ENCODE assay signal across 13 cellular contexts in the genomic region with DNA sequence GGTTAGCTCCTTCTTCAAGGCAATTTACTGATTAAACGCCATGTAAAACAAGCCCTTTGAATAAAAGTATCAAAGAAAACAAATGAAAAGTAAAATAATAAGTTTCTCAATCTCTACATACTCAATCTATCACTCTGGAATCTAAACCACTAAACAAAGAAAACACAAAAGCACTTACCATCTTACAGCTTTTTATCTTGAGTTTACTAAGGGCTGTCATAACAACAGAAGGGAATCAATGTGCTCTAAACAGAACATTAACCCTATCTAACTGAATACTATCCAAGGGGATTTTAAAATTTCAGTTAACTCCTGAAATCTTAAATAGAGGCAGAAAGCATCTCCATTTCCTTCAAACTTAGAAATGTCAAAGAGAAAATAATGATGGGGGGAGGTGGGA. TPM values are rescaled to one million over a fixed set of nuclear protein-coding genes. Genes with fewer than 3 reads are reported as not detected.
A peak's percentile ranks its signal among the peaks of the same experiment; 100 is the strongest.
DNase-seq lines count a peak whose midpoint lies in the region; ATAC-seq, FAIRE-seq and TF ChIP-seq lines count a peak whose summit lies in the region.
"Had no signal": no experiment of that assay in that cellular context is flagged by ENCODE, and none has a peak within 500 bp of the region (broad histone marks: within the 10 kb centered on the region; RNA-seq: fewer than 3 reads in every experiment).

No MANE protein-coding gene starts in this region.

- peak overlapping the region in 6 of 8 donors; percentile 0 to 60 (median 30) for H3K4me3 Mint-ChIP-seq in CD4-positive, alpha-beta memory T cell
- H3K4me3 Mint-ChIP-seq in astrocyte (ENCODE audit: unreplicated experiment) = peak overlapping the region; percentile 12

- no peaks in the 10 kb centered on the region for H3K9me3 ChIP-seq in CD4-positive, alpha-beta memory T cell (ENCODE audit: control insufficient read depth in 1 of 2, low read length in 2 of 2)
- H3K9me3 ChIP-seq in HUES48 (ENCODE audit: control insufficient read depth, insufficient read depth, low read length) (no peaks in the 10 kb centered on the region), astrocyte (ENCODE audit: insufficient read depth, low read depth, low read length) (no peaks in the 10 kb centered on the region), thyroid gland (no peaks in the 10 kb centered on the region), gastroesophageal sphincter (no peaks in the 10 kb centered on the region)

- peak overlapping the region in 5 of 7 donors; percentile 2 to 75 (median 14) for H3K27ac Mint-ChIP-seq in CD4-positive, alpha-beta memory T cell
- no peak overlapping the region for H3K27ac Mint-ChIP-seq in astrocyte (ENCODE audit: unreplicated experiment)

- no peaks in the 10 kb centered on the region for H3K36me3 ChIP-seq in CD4-positive, alpha-beta memory T cell (ENCODE audit: insufficient read depth, low read length)
- H3K36me3 ChIP-seq in HUES48 (ENCODE audit: control insufficient read depth, insufficient read depth, low read length) (no peaks in the 10 kb centered on the region), astrocyte (ENCODE audit: insufficient read depth, low read length) (no peaks in the 10 kb centered on the region), thyroid gland (no peaks in the 10 kb centered on the region), gastroesophageal sphincter (no peaks in the 10 kb centered on the region)

- TF ChIP-seq CTCF in astrocyte (IDR thresholded peaks at IDR 0.05; ENCODE audit: insufficient read depth, low read depth, low read length) = no peak
- no peak for TF ChIP-seq CTCF in thyroid gland (IDR thresholded peaks at IDR 0.05)
- no peak for TF ChIP-seq CTCF in gastroesophageal sphincter (IDR thresholded peaks at IDR 0.05)
- TF ChIP-seq CTCF in dorsolateral prefrontal cortex (IDR thresholded peaks at IDR 0.05 in 54 of 56, conservative IDR thresholded peaks at IDR 0.05 in 2 of 56; ENCODE audit: low read depth in 1 of 56, partially characterized antibody in 56 of 56) = no peak

- H2AFZ ChIP-seq in astrocyte (ENCODE audit: low read depth, low read length) = no peak overlapping the region

- intact Hi-C loops in CD4-positive, alpha-beta memory T cell (cut with micrococcal nuclease) = no loop called here
- intact Hi-C loops in thyroid gland (cut with DNase I) (loop anchor here (10.0 kb wide), 1 partner anchor 47 kb away; a partner anchor contains a TSS), dorsolateral prefrontal cortex (cut with DNase I) (loop anchor here in 1 of 2 donors (5.0 kb wide), 1 partner anchor 61 kb away; a partner anchor contains a TSS)

- peaks cover 31 to 47% (median 34%) of the 10 kb centered on the region in 4 donors for H3K4me1 Mint-ChIP-seq in CD4-positive, alpha-beta memory T cell
- H3K4me1 Mint-ChIP-seq in astrocyte (ENCODE audit: low read depth, unreplicated experiment) = peaks cover 22% of the 10 kb centered on the region

- DNase-seq in CD4-positive, alpha-beta memory T cell = no peak
- peak; percentile 23 for DNase-seq in astrocyte (ENCODE audit: low read depth)
- DNase-seq in iris pigment epithelial cell (ENCODE audit: low read depth) = peak; percentile 47
- DNase-seq in thyroid gland = no peak
- DNase-seq in dorsolateral prefrontal cortex = no peak
- DNase-seq: GF-D8, hypothalamus, NCI-H446 had no signal

- no peak overlapping the region; the same call in 1 of the 2 replicates for H3K9ac ChIP-seq in HUES48 (ENCODE audit: low read depth, low read length)
- H3K9ac ChIP-seq in astrocyte (ENCODE audit: low read length) = peak overlapping the region; percentile 50

- no peak overlapping the region for H3K4me3 ChIP-seq in CD4-positive, alpha-beta memory T cell (ENCODE audit: low read length in 2 of 2)
- H3K4me3 ChIP-seq in HUES48 (ENCODE audit: low read depth, low read length) (peak overlapping the region; percentile 24; the same call in 1 of the 2 replicates), astrocyte (ENCODE audit: insufficient read depth, low read depth, low read length) (peak overlapping the region; percentile 90), thyroid gland (replicated peaks in 1 of 3) (no peak overlapping the region), gastroesophageal sphincter (no peak overlapping the region), dorsolateral prefrontal cortex (peak overlapping the region in 4 of 59 donors; percentile 5 to 18 (median 9))
- H3K4me3 ChIP-seq: coronary artery had no signal

- TF ChIP-seq POLR2A in thyroid gland (IDR thresholded peaks at IDR 0.05) = no peak
- TF ChIP-seq POLR2A in gastroesophageal sphincter (IDR thresholded peaks at IDR 0.05) = no peak

- H3K79me2 ChIP-seq in astrocyte (ENCODE audit: insufficient read depth, low read length) = peaks cover 86% of the 10 kb centered on the region

- WGBS in thyroid gland, 2 donors = 19 to 30% methylated on average over 1 of the region's 1 CpG
- WGBS in gastroesophageal sphincter (ENCODE audit: low coverage in 1 of 2), 2 donors = 58 to 63% methylated on average over 1 of the region's 1 CpG

- CTCF ChIA-PET in CD4-positive, alpha-beta memory T cell (lab: Charles Lee; ENCODE audit: partially characterized antibody) = interaction anchor here (1.2 kb wide), 1 partner anchor 21 kb away, joined by 3 read pairs; no protein-coding TSS in a partner anchor

- ATAC-seq in gastroesophageal sphincter = no peak
- no peak for ATAC-seq in HG03469 (IDR thresholded peaks at IDR 0.05; ENCODE audit: unreplicated experiment)

- H3K27me3 ChIP-seq in CD4-positive, alpha-beta memory T cell (ENCODE audit: insufficient read depth, low read length) = no peaks in the 10 kb centered on the region
- H3K27me3 ChIP-seq in HUES48 (ENCODE audit: control insufficient read depth, insufficient read depth, low read length) (no peaks in the 10 kb centered on the region), astrocyte (ENCODE audit: insufficient read depth, low read length) (no peaks in the 10 kb centered on the region), thyroid gland (no peaks in the 10 kb centered on the region), gastroesophageal sphincter (no peaks in the 10 kb centered on the region), dorsolateral prefrontal cortex (no peaks in the 10 kb centered on the region)

- H3K36me3 Mint-ChIP-seq in CD4-positive, alpha-beta memory T cell = peaks cover 0 to 3% of the 10 kb centered on the region in 2 donors
- H3K36me3 Mint-ChIP-seq in astrocyte (ENCODE audit: low read depth, unreplicated experiment) = no peaks in the 10 kb centered on the region

- H3K4me1 ChIP-seq in CD4-positive, alpha-beta memory T cell (ENCODE audit: insufficient read depth, low read length) = peaks cover 60% of the 10 kb centered on the region
- peaks cover 26% of the 10 kb centered on the region for H3K4me1 ChIP-seq in HUES48 (ENCODE audit: control insufficient read depth, insufficient read depth, low read length)
- peaks cover 27% of the 10 kb centered on the region for H3K4me1 ChIP-seq in astrocyte (ENCODE audit: insufficient read depth, low read length)
- peaks cover 19 to 22% of the 10 kb centered on the region in 2 donors for H3K4me1 ChIP-seq in thyroid gland
- peaks cover 7 to 46% (median 9%) of the 10 kb centered on the region in 3 donors for H3K4me1 ChIP-seq in gastroesophageal sphincter

- no peak for TF ChIP-seq EP300 in gastroesophageal sphincter (IDR thresholded peaks at IDR 0.05)

- no peak for FAIRE-seq in astrocyte (lab: Jason Lieb, UNC)
- FAIRE-seq: H54 had no signal

- H4K20me1 ChIP-seq in astrocyte (ENCODE audit: insufficient read depth, low read length) = peaks cover 17% of the 10 kb centered on the region

- H3K27ac ChIP-seq in CD4-positive, alpha-beta memory T cell (ENCODE audit: low read depth, low read length) = no peak overlapping the region
- H3K27ac ChIP-seq in HUES48 (ENCODE audit: low read depth, low read length) (no peak overlapping the region), astrocyte (ENCODE audit: low read depth, low read length) (peak overlapping the region; percentile 39), thyroid gland (no peak overlapping the region), gastroesophageal sphincter (peak overlapping the region in 2 of 4 donors; percentile 17 to 44), dorsolateral prefrontal cortex (peak overlapping the region in 1 of 59 donors; percentile 6)
- H3K27ac ChIP-seq: coronary artery had no signal

- POLR2A ChIA-PET in CD4-positive, alpha-beta memory T cell (lab: Charles Lee; ENCODE audit: partially characterized antibody) = interaction anchor here (0.8 to 1.1 kb wide), 5 partner anchors 15 to 61 kb away, joined by 3 to 4 read pairs (median 3); a partner anchor contains a TSS

- H3K9me3 Mint-ChIP-seq in CD4-positive, alpha-beta memory T cell = no peaks in the 10 kb centered on the region
- H3K9me3 Mint-ChIP-seq in astrocyte (ENCODE audit: unreplicated experiment) = no peaks in the 10 kb centered on the region

- H3K4me2 ChIP-seq in astrocyte (ENCODE audit: low read length) = peak overlapping the region; percentile 88

- no peaks in the 10 kb centered on the region for H3K27me3 Mint-ChIP-seq in CD4-positive, alpha-beta memory T cell
- H3K27me3 Mint-ChIP-seq in astrocyte (ENCODE audit: low read depth, unreplicated experiment) = no peaks in the 10 kb centered on the region

RNA-seq across cellular contexts. Expression of a gene that starts 3.4 kb away (rescaled TPM):
- 10 to 100 TPM; 19.6 to 21.9 TPM for total RNA-seq in CD4-positive, alpha-beta memory T cell
- 10 to 100 TPM; 36.4 to 43.1 TPM for polyA plus RNA-seq in CD4-positive, alpha-beta memory T cell
- total RNA-seq in astrocyte (34.0 and 42.6 TPM in 2 replicates), thyroid gland (10 to 100 TPM; 41.2 to 65.3 (median 46.8) TPM), gastroesophageal sphincter (10 to 100 TPM; 40.8 to 73.0 (median 47.3) TPM), dorsolateral prefrontal cortex (10 to 100 TPM; 21.6 to 54.8 (median 36.4) TPM)

RNA-seq across cellular contexts. Expression of a gene that starts 4.0 kb away (rescaled TPM):
- 1 to 10 TPM in 1 of 2 experiments, under 1 TPM in 1; 0.93 to 2.1 TPM for total RNA-seq in CD4-positive, alpha-beta memory T cell
- polyA plus RNA-seq in CD4-positive, alpha-beta memory T cell = under 1 TPM; 0.37 to 0.61 TPM
- total RNA-seq in astrocyte = 10.3 and 14.9 TPM in 2 replicates
- 1 to 10 TPM in 3 of 4 donors, under 1 TPM in 1; 0.89 to 2.2 (median 1.3) TPM for total RNA-seq in thyroid gland
- 1 to 10 TPM in 3 of 4 donors, not detected in 1; 1.5 to 3.3 (median 1.7) TPM for total RNA-seq in gastroesophageal sphincter
- 1 to 10 TPM; 1.0 to 7.2 (median 2.9) TPM for total RNA-seq in dorsolateral prefrontal cortex

RNA-seq across cellular contexts. Expression of a gene that starts 44.9 kb away (rescaled TPM):
- 10 to 100 TPM; 20.7 to 25.0 TPM for total RNA-seq in CD4-positive, alpha-beta memory T cell
- polyA plus RNA-seq in CD4-positive, alpha-beta memory T cell = 10 to 100 TPM in 1 of 2 donors, 1 to 10 TPM in 1; 9.6 to 10.6 TPM
- total RNA-seq in astrocyte = 23.2 and 25.4 TPM in 2 replicates
- 10 to 100 TPM; 30.2 to 46.8 (median 34.2) TPM for total RNA-seq in thyroid gland
- total RNA-seq in gastroesophageal sphincter = 10 to 100 TPM; 27.6 to 30.7 (median 28.6) TPM
- 100 to 1,000 TPM in 83 of 120 experiments, 10 to 100 TPM in 37; 46.6 to 163 (median 113) TPM for total RNA-seq in dorsolateral prefrontal cortex

RNA-seq across cellular contexts. Expression of a gene that starts 58.2 kb away (rescaled TPM):
- total RNA-seq in CD4-positive, alpha-beta memory T cell = 10 to 100 TPM; 18.6 to 19.3 TPM
- 10 to 100 TPM; 15.9 to 16.8 TPM for polyA plus RNA-seq in CD4-positive, alpha-beta memory T cell
- total RNA-seq in astrocyte (19.5 and 19.7 TPM in 2 replicates), thyroid gland (10 to 100 TPM in 3 of 4 donors, 1 to 10 TPM in 1; 7.8 to 14.6 (median 12.1) TPM), gastroesophageal sphincter (10 to 100 TPM; 10.6 to 13.5 (median 10.6) TPM), dorsolateral prefrontal cortex (10 to 100 TPM in 119 of 120 experiments, 1 to 10 TPM in 1; 8.7 to 18.7 (median 14.6) TPM)

Comparison
In these comparisons a context has a peak if more than half of its experiments do, and no peak if none do; other contexts are left out.
1. DNase-seq: peak in astrocyte (single experiment) and iris pigment epithelial cell (single experiment); none in CD4-positive, alpha-beta memory T cell (0 of 5), thyroid gland (0 of 2) and dorsolateral prefrontal cortex (0 of 10).
2. H3K4me3 ChIP-seq: peak in HUES48 (single experiment) and astrocyte (single experiment); none in CD4-positive, alpha-beta memory T cell (0 of 2), thyroid gland (0 of 3) and gastroesophageal sphincter (0 of 2).